Comparison of ENCODE assay signal across 10 cellular contexts in the genomic region with DNA sequence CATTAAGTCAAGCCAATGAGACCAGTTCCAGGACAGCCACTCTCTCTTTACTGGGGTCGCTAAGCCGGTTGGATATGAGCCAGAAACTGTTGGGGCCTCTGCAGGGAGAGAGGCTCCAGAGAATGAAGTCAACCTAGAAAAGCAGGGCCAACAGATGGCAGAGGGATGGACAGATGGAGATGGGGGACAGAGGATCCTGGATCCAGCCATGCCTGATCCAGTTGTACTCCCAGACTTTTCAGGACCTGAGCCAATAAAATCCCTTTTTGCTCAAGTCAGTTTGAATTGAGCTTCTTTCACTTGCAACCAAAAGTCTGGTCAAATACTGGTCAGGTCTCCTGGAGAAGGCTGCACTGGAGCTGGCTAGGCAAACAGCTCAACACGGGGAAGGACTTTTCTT. TPM values are rescaled to one million over a fixed set of nuclear protein-coding genes. Genes with fewer than 3 reads are reported as not detected.
DNase-seq lines count a peak whose midpoint lies in the region; ATAC-seq and TF ChIP-seq lines count a peak whose summit lies in the region.
"Had no signal": no experiment of that assay in that cellular context is flagged by ENCODE, and none has a peak within 500 bp of the region (broad histone marks: within the 10 kb centered on the region; RNA-seq: fewer than 3 reads in every experiment).

No MANE protein-coding gene starts in this region.

- peaks cover 0 to 2% (median 0%) of the 10 kb centered on the region in 11 donors for H3K9me3 Mint-ChIP-seq in naive thymus-derived CD4-positive, alpha-beta T cell

- peak overlapping the region in 2 of 9 donors; percentile 5 to 88 for H3K27ac Mint-ChIP-seq in naive thymus-derived CD4-positive, alpha-beta T cell

- H3K27me3 ChIP-seq in BE2C: no peaks in the 10 kb centered on the region
- no peaks in the 10 kb centered on the region for H3K27me3 ChIP-seq in brain microvascular endothelial cell (replicated peaks)
- no peaks in the 10 kb centered on the region for H3K27me3 ChIP-seq in naive thymus-derived CD4-positive, alpha-beta T cell (ENCODE audit: control insufficient read depth in 2 of 2, insufficient read depth in 2 of 2, low read length in 2 of 2)

- POLR2A ChIA-PET in naive thymus-derived CD4-positive, alpha-beta T cell (lab: Charles Lee): no interaction called here

- intact Hi-C loops in naive thymus-derived CD4-positive, alpha-beta T cell (cut with micrococcal nuclease): loop anchor here in 1 of 2 donors (5.0 kb wide), 1 partner anchor 82 kb away; the partner anchor contains the start of gene TTC22
- intact Hi-C loops in mucosa of descending colon (cut with DNase I, micrococcal nuclease): no loop called here

- peaks cover 0 to 12% (median 0%) of the 10 kb centered on the region in 5 donors for H3K27me3 Mint-ChIP-seq in naive thymus-derived CD4-positive, alpha-beta T cell

- H3K27ac ChIP-seq in brain microvascular endothelial cell: no peak overlapping the region
- no peak overlapping the region for H3K27ac ChIP-seq in naive thymus-derived CD4-positive, alpha-beta T cell (ENCODE audit: low read depth, low read length)

- ATAC-seq in naive thymus-derived CD4-positive, alpha-beta T cell: no peak
- ATAC-seq in HG02759 (IDR thresholded peaks at IDR 0.05; ENCODE audit: unreplicated experiment): no peak
- ATAC-seq in mucosa of descending colon: no peak
- no peak for ATAC-seq in GM21390 (IDR thresholded peaks at IDR 0.05; ENCODE audit: unreplicated experiment)

- TF ChIP-seq CTCF in BE2C (IDR thresholded peaks at IDR 0.05; ENCODE audit: low read depth, low read length) (no peak), NB4 (IDR thresholded peaks at IDR 0.05; ENCODE audit: low read depth, low read length) (no peak), brain microvascular endothelial cell (IDR thresholded peaks at IDR 0.05; ENCODE audit: low read depth, low read length, missing control alignments) (no peak), mucosa of descending colon (IDR thresholded peaks at IDR 0.05) (no peak)

- CTCF ChIA-PET in naive thymus-derived CD4-positive, alpha-beta T cell (lab: Charles Lee): interaction anchor here (0.7 kb wide), 1 partner anchor 1572 kb away, joined by 3 read pairs; no protein-coding TSS in a partner anchor

- H3K36me3 ChIP-seq in BE2C (peaks cover 10% of the 10 kb centered on the region), brain microvascular endothelial cell (replicated peaks) (peaks cover 17% of the 10 kb centered on the region), mucosa of descending colon (ENCODE audit: low read depth) (no peaks in the 10 kb centered on the region)
- H3K36me3 ChIP-seq in naive thymus-derived CD4-positive, alpha-beta T cell (ENCODE audit: control insufficient read depth in 2 of 3, insufficient read depth in 3 of 3, low read length in 3 of 3): peaks cover 0 to 3% (median 0%) of the 10 kb centered on the region in 3 experiments

- DNase-seq in BE2C (no peak), NB4 (ENCODE audit: low read depth) (no peak), brain microvascular endothelial cell (no peak), NCI-H526 treated with DMSO at 0.1 percent for 48 hours (lab: John Stamatoyannopoulos, UW) (no peak), mucosa of descending colon (no peak)
- no peak for DNase-seq in naive thymus-derived CD4-positive, alpha-beta T cell
- DNase-seq: NCI-H510A treated with DMSO at 0.1 percent for 48 hours; stimulated activated CD4-positive, alpha-beta T cell treated with anti-CD3 and anti-CD28 coated beads, Interleukin-2, amount 100 ng/mL, for 24 hours had no signal

- TF ChIP-seq POLR2A in NB4 (IDR thresholded peaks at IDR 0.05; ENCODE audit: extremely low read depth, insufficient read length): no peak

- in situ Hi-C loops in brain microvascular endothelial cell (cut with HindIII; ENCODE audit: low pct_ligation_motif_present, low sequenced_read_pairs): no loop called here

- peaks cover 0 to 32% (median 10%) of the 10 kb centered on the region in 5 donors for H3K36me3 Mint-ChIP-seq in naive thymus-derived CD4-positive, alpha-beta T cell

- peak overlapping the region; percentile 71 for H3K4me3 ChIP-seq in BE2C (ENCODE audit: low read depth, low read length)
- peak overlapping the region; percentile 88 for H3K4me3 ChIP-seq in NB4 (ENCODE audit: low read depth, low read length)
- peak overlapping the region; percentile 96 for H3K4me3 ChIP-seq in brain microvascular endothelial cell (ENCODE audit: low read depth, low read length)
- no peak overlapping the region for H3K4me3 ChIP-seq in naive thymus-derived CD4-positive, alpha-beta T cell (ENCODE audit: low read length)
- no peak overlapping the region for H3K4me3 ChIP-seq in mucosa of descending colon

- H3K4me3 Mint-ChIP-seq in naive thymus-derived CD4-positive, alpha-beta T cell: peak overlapping the region in 8 of 10 donors; percentile 8 to 99 (median 94)

- H3K4me1 ChIP-seq in BE2C (no peaks in the 10 kb centered on the region; the same call in 1 of the 2 replicates), mucosa of descending colon (ENCODE audit: low read depth) (peaks cover 9% of the 10 kb centered on the region)
- H3K4me1 ChIP-seq in naive thymus-derived CD4-positive, alpha-beta T cell (ENCODE audit: control insufficient read depth in 2 of 2, insufficient read depth in 2 of 2, low read length in 2 of 2): peaks cover 0 to 11% of the 10 kb centered on the region in 2 donors

- H3K4me1 Mint-ChIP-seq in naive thymus-derived CD4-positive, alpha-beta T cell: peaks cover 13 to 68% (median 37%) of the 10 kb centered on the region in 7 donors

- H3K9me3 ChIP-seq in BE2C: no peaks in the 10 kb centered on the region
- no peaks in the 10 kb centered on the region for H3K9me3 ChIP-seq in naive thymus-derived CD4-positive, alpha-beta T cell (ENCODE audit: control insufficient read depth in 2 of 3, low read length in 3 of 3)
- H3K9me3 ChIP-seq in mucosa of descending colon: no peaks in the 10 kb centered on the region

RNA-seq across cellular contexts. Expression of gene DHCR24, which starts 2.2 kb away (rescaled TPM):
- polyA plus RNA-seq in BE2C (2012; ENCODE audit: insufficient read depth, insufficient read length, low read depth): 84.0 TPM
- 100 to 1,000 TPM in 1 of 5 experiments, 1 to 10 TPM in 4; 2.7 to 103 (median 8.3) TPM for total RNA-seq in naive thymus-derived CD4-positive, alpha-beta T cell
- 1 to 10 TPM; 8.3 to 9.2 TPM for polyA plus RNA-seq in naive thymus-derived CD4-positive, alpha-beta T cell
- total RNA-seq in mucosa of descending colon: 100 to 1,000 TPM; 101 to 271 (median 197) TPM

Comparison
In these comparisons a context has a peak if more than half of its experiments do, and no peak if none do; other contexts are left out.
1. H3K4me3 ChIP-seq: peak in BE2C (single experiment), NB4 (single experiment) and brain microvascular endothelial cell (single experiment); none in naive thymus-derived CD4-positive, alpha-beta T cell (single experiment) and mucosa of descending colon (single experiment).